ENCODE assay signal across 29 cellular contexts in genomic region chr3:122536634-122537033, GRCh38. TPM values are rescaled to one million over a fixed set of nuclear protein-coding genes. Genes with fewer than 3 reads are reported as not detected.
"Had no signal": no experiment of that assay in that cellular context is flagged by ENCODE, and none has a peak within 500 bp of the region (broad histone marks: within the 10 kb centered on the region; RNA-seq: fewer than 3 reads in every experiment).

No MANE protein-coding gene starts in this region.

- H3K27me3 Mint-ChIP-seq: activated CD4-positive, alpha-beta T cell treated with anti-CD3 and anti-CD28 coated beads, Interleukin-2, amount 10 ng/mL, durations not matched to agents 7 days and 5 days; activated CD8-positive, alpha-beta memory T cell treated with anti-CD3 and anti-CD28 coated beads, Interleukin-2, amount 10 ng/mL, durations not matched to agents 7 days and 5 days; activated CD8-positive, alpha-beta T cell treated with anti-CD3 and anti-CD28 coated beads for 36 hours; activated naive CD8-positive, alpha-beta T cell treated with anti-CD3 and anti-CD28 coated beads for 36 hours; effector memory CD8-positive, alpha-beta T cell; natural killer cell treated with Interleukin-12 subunit alpha and Interleukin-12 subunit beta and Interleukin-15 and Interleukin-18, amount 100 ng/mL, for 72 hours had no signal

- DNase-seq: activated CD4-positive, alpha-beta T cell treated with anti-CD3 and anti-CD28 coated beads, Interleukin-2, amount 10 ng/mL, durations not matched to agents 7 days and 5 days; activated CD4-positive, CD25-positive, alpha-beta regulatory T cell treated with anti-CD3 and anti-CD28 coated beads, Interleukin-2, amount 50 U/mL, for 72 hours; activated CD8-positive, alpha-beta memory T cell treated with anti-CD3 and anti-CD28 coated beads, Interleukin-2, amount 10 ng/mL, durations not matched to agents 7 days and 5 days; activated CD8-positive, alpha-beta T cell treated with anti-CD3 and anti-CD28 coated beads for 36 hours; activated gamma-delta T cell treated with Interleukin-2 at 50 U/mL for 16 hours; activated naive CD8-positive, alpha-beta T cell treated with anti-CD3 and anti-CD28 coated beads for 36 hours; activated T-cell treated with anti-CD3 and anti-CD28 coated beads for 4 hours; amniotic stem cell; colonic mucosa; dorsolateral prefrontal cortex; effector memory CD8-positive, alpha-beta T cell; esophagus squamous epithelium; gastrocnemius medialis; hypothalamus; left lung; pancreas; psoas muscle; stimulated activated CD4-positive, alpha-beta T cell treated with anti-CD3 and anti-CD28 coated beads, Interleukin-4, amount 100 ng/mL, for 24 hours; stimulated activated naive CD4-positive, alpha-beta T cell treated with Interleukin-2 at 50 U/mL for 16 hours had no signal

- H3K9me3 ChIP-seq: breast epithelium, colonic mucosa, esophagus squamous epithelium, gastrocnemius medialis, left lung, pancreas, psoas muscle, right atrium auricular region, thoracic aorta, vagina had no signal

- H3K4me3 ChIP-seq: breast epithelium, colonic mucosa, dorsolateral prefrontal cortex, esophagus squamous epithelium, gastrocnemius medialis, left lung, lung, pancreas, psoas muscle, right atrium auricular region, thoracic aorta, vagina had no signal

- H3K4me1 Mint-ChIP-seq: mesothelial cell of epicardium had no signal

- H3K4me3 Mint-ChIP-seq: activated CD4-positive, alpha-beta T cell treated with anti-CD3 and anti-CD28 coated beads, Interleukin-2, amount 10 ng/mL, durations not matched to agents 7 days and 5 days; activated CD8-positive, alpha-beta memory T cell treated with anti-CD3 and anti-CD28 coated beads, Interleukin-2, amount 10 ng/mL, durations not matched to agents 7 days and 5 days; activated CD8-positive, alpha-beta T cell treated with anti-CD3 and anti-CD28 coated beads for 36 hours; activated naive CD8-positive, alpha-beta T cell treated with anti-CD3 and anti-CD28 coated beads for 36 hours; effector memory CD8-positive, alpha-beta T cell; mesothelial cell of epicardium; natural killer cell treated with Interleukin-12 subunit alpha and Interleukin-12 subunit beta and Interleukin-15 and Interleukin-18, amount 100 ng/mL, for 72 hours; type B pancreatic cell had no signal

- H3K27me3 ChIP-seq: breast epithelium, colonic mucosa, dorsolateral prefrontal cortex, esophagus squamous epithelium, gastrocnemius medialis, left lung, pancreas, right atrium auricular region, vagina had no signal

- H3K27ac Mint-ChIP-seq: activated CD4-positive, alpha-beta T cell treated with anti-CD3 and anti-CD28 coated beads, Interleukin-2, amount 10 ng/mL, durations not matched to agents 7 days and 5 days; activated CD8-positive, alpha-beta memory T cell treated with anti-CD3 and anti-CD28 coated beads, Interleukin-2, amount 10 ng/mL, durations not matched to agents 7 days and 5 days; activated CD8-positive, alpha-beta T cell treated with anti-CD3 and anti-CD28 coated beads for 36 hours; activated naive CD8-positive, alpha-beta T cell treated with anti-CD3 and anti-CD28 coated beads for 36 hours; mesothelial cell of epicardium; natural killer cell treated with Interleukin-12 subunit alpha and Interleukin-12 subunit beta and Interleukin-15 and Interleukin-18, amount 100 ng/mL, for 72 hours; type B pancreatic cell had no signal

- ATAC-seq: activated CD8-positive, alpha-beta memory T cell treated with anti-CD3 and anti-CD28 coated beads, Interleukin-2, amount 10 ng/mL, durations not matched to agents 7 days and 5 days; activated CD8-positive, alpha-beta T cell treated with anti-CD3 and anti-CD28 coated beads for 36 hours; effector memory CD8-positive, alpha-beta T cell; gastrocnemius medialis; left lung; natural killer cell treated with Interleukin-12 subunit alpha and Interleukin-12 subunit beta and Interleukin-15 and Interleukin-18, amount 100 ng/mL, for 72 hours; pancreas; psoas muscle had no signal

- H3K4me1 ChIP-seq: colonic mucosa, gastrocnemius medialis, pancreas, psoas muscle, right atrium auricular region had no signal

- H3K27ac ChIP-seq: breast epithelium, colonic mucosa, dorsolateral prefrontal cortex, esophagus squamous epithelium, gastrocnemius medialis, pancreas, psoas muscle, right atrium auricular region, thoracic aorta, vagina, VCaP had no signal

- H3K9me3 Mint-ChIP-seq: activated CD4-positive, alpha-beta T cell treated with anti-CD3 and anti-CD28 coated beads, Interleukin-2, amount 10 ng/mL, durations not matched to agents 7 days and 5 days; activated CD8-positive, alpha-beta T cell treated with anti-CD3 and anti-CD28 coated beads for 36 hours; activated naive CD8-positive, alpha-beta T cell treated with anti-CD3 and anti-CD28 coated beads for 36 hours; effector memory CD8-positive, alpha-beta T cell; mesothelial cell of epicardium; natural killer cell treated with Interleukin-12 subunit alpha and Interleukin-12 subunit beta and Interleukin-15 and Interleukin-18, amount 100 ng/mL, for 72 hours; type B pancreatic cell had no signal

RNA-seq across cellular contexts. Expression of gene PARP15, which starts 40.8 kb away (rescaled TPM):
- total RNA-seq: kidney epithelial cell had no signal
